ENCODE assay signal across 20 cellular contexts in the genomic region with DNA sequence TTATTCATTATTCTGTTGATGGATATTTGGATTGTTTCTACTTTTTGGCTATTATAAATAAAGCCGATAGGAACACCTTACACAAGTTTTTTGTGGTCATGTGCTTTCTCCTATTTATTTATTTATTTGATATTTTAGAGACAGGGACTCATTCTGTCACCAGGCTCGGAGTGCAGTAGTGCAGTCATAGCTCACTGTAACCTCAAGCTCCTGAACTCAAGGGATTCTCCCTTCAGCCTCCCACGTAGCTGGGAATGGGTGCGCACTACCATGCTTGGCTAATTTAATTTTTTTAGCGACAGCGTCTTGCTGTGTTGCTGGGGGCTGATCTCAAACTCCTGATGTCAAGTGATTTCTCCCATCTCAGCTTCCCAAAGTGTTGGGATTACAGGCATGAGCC.
"Had no signal": no experiment of that assay in that cellular context is flagged by ENCODE, and none has a peak within 500 bp of the region (broad histone marks: within the 10 kb centered on the region; RNA-seq: fewer than 3 reads in every experiment).

No MANE protein-coding gene starts in this region.

- H3K27ac ChIP-seq: RWPE1 had no signal

- ATAC-seq: Panc1, PC-3, T-helper 17 cell had no signal

- DNase-seq: KBM-7; MM.1S; NCI-H1436; NCI-H187; NCI-H2029; NCI-H2081 treated with DMSO at 0.1 percent for 48 hours; NCI-H2171; NCI-H226; NCI-H446; NCI-H510A; NCI-H524 treated with DMSO at 0.1 percent for 48 hours; NCI-H69; NCI-H774; NK-92 treated with Interleukin-12 subunit alpha and Interleukin-12 subunit beta, amount 100 ng/mL, for 24 hours; PC-3; SHP77; T-helper 1 cell; T-helper 17 cell had no signal
